ENCODE assay signal across 1 cellular context in genomic region chr11:1919428-1920127, GRCh38.
TF ChIP-seq lines count a peak whose summit lies in the region.

TNNT3 (plus strand) TSS chr11:1919703; CDS start chr11:1922875, 3,172 bp downstream.

TF ChIP-seq in K562, 482 proteins besides CTCF, POLR2A, EP300 and RAD21:
- no peak for TF ChIP-seq E2F1 (CRISPR knock-in tag; IDR thresholded peaks at IDR 0.05)
- TF ChIP-seq, protein P1, sequence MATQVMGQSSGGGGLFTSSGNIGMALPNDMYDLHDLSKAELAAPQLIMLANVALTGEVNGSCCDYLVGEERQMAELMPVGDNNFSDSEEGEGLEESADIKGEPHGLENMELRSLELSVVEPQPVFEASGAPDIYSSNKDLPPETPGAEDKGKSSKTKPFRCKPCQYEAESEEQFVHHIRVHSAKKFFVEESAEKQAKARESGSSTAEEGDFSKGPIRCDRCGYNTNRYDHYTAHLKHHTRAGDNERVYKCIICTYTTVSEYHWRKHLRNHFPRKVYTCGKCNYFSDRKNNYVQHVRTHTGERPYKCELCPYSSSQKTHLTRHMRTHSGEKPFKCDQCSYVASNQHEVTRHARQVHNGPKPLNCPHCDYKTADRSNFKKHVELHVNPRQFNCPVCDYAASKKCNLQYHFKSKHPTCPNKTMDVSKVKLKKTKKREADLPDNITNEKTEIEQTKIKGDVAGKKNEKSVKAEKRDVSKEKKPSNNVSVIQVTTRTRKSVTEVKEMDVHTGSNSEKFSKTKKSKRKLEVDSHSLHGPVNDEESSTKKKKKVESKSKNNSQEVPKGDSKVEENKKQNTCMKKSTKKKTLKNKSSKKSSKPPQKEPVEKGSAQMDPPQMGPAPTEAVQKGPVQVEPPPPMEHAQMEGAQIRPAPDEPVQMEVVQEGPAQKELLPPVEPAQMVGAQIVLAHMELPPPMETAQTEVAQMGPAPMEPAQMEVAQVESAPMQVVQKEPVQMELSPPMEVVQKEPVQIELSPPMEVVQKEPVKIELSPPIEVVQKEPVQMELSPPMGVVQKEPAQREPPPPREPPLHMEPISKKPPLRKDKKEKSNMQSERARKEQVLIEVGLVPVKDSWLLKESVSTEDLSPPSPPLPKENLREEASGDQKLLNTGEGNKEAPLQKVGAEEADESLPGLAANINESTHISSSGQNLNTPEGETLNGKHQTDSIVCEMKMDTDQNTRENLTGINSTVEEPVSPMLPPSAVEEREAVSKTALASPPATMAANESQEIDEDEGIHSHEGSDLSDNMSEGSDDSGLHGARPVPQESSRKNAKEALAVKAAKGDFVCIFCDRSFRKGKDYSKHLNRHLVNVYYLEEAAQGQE (CRISPR knock-in tag; IDR thresholded peaks at IDR 0.05; ENCODE audit: low read depth) = no peak
- no peak for TF ChIP-seq CBFA2T2 (conservative IDR thresholded peaks at IDR 0.05)
- no peak for TF ChIP-seq ZNF146 (CRISPR knock-in tag; IDR thresholded peaks at IDR 0.05; ENCODE audit: unreplicated experiment)
- TF ChIP-seq SIN3B (IDR thresholded peaks at IDR 0.05; ENCODE audit: low read depth) = no peak
- TF ChIP-seq MECOM (CRISPR knock-in tag; IDR thresholded peaks at IDR 0.05) = no peak
- TF ChIP-seq RFX1 (IDR thresholded peaks at IDR 0.05) = no peak
- TF ChIP-seq, protein P2, sequence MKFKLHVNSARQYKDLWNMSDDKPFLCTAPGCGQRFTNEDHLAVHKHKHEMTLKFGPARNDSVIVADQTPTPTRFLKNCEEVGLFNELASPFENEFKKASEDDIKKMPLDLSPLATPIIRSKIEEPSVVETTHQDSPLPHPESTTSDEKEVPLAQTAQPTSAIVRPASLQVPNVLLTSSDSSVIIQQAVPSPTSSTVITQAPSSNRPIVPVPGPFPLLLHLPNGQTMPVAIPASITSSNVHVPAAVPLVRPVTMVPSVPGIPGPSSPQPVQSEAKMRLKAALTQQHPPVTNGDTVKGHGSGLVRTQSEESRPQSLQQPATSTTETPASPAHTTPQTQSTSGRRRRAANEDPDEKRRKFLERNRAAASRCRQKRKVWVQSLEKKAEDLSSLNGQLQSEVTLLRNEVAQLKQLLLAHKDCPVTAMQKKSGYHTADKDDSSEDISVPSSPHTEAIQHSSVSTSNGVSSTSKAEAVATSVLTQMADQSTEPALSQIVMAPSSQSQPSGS (CRISPR knock-in tag; IDR thresholded peaks at IDR 0.05) = no peak
- no peak for TF ChIP-seq TAL1 (IDR thresholded peaks at IDR 0.05)
- TF ChIP-seq, protein P3, sequence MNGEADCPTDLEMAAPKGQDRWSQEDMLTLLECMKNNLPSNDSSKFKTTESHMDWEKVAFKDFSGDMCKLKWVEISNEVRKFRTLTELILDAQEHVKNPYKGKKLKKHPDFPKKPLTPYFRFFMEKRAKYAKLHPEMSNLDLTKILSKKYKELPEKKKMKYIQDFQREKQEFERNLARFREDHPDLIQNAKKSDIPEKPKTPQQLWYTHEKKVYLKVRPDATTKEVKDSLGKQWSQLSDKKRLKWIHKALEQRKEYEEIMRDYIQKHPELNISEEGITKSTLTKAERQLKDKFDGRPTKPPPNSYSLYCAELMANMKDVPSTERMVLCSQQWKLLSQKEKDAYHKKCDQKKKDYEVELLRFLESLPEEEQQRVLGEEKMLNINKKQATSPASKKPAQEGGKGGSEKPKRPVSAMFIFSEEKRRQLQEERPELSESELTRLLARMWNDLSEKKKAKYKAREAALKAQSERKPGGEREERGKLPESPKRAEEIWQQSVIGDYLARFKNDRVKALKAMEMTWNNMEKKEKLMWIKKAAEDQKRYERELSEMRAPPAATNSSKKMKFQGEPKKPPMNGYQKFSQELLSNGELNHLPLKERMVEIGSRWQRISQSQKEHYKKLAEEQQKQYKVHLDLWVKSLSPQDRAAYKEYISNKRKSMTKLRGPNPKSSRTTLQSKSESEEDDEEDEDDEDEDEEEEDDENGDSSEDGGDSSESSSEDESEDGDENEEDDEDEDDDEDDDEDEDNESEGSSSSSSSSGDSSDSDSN (IDR thresholded peaks at IDR 0.05; ENCODE audit: borderline replicate concordance in 1 of 2, low read depth in 2 of 2, low read length in 2 of 2) = no peak
TF ChIP-seq in K562: peak in this region for 0.
